10 cellular contexts compared by ENCODE assay signal in genomic region chr2:40178971-40179370, GRCh38.
DNase-seq lines count a peak whose midpoint lies in the region; ATAC-seq and TF ChIP-seq lines count a peak whose summit lies in the region.
"Had no signal": no experiment of that assay in that cellular context is flagged by ENCODE, and none has a peak within 500 bp of the region (broad histone marks: within the 10 kb centered on the region; RNA-seq: fewer than 3 reads in every experiment).

No MANE protein-coding gene starts in this region.

- TF ChIP-seq POLR2A in body of pancreas (IDR thresholded peaks at IDR 0.05) = no peak

- no peak for TF ChIP-seq CTCF in body of pancreas (IDR thresholded peaks at IDR 0.05)

- no peaks in the 10 kb centered on the region for H3K36me3 ChIP-seq in body of pancreas (replicated peaks in 1 of 2; ENCODE audit: insufficient read depth in 1 of 2, low read depth in 2 of 2)

- intact Hi-C loops in body of pancreas (cut with DNase I) = no loop called here

- no peaks in the 10 kb centered on the region for H3K4me1 ChIP-seq in body of pancreas

- no peaks in the 10 kb centered on the region for H3K27me3 ChIP-seq in body of pancreas

- peak; percentile 82 for ATAC-seq in HG02571 (IDR thresholded peaks at IDR 0.05; ENCODE audit: unreplicated experiment)
- ATAC-seq in HG03469 (IDR thresholded peaks at IDR 0.05; ENCODE audit: unreplicated experiment) = peak; percentile 80
- no peak for ATAC-seq in body of pancreas
- ATAC-seq: right cardiac atrium had no signal

- no peaks in the 10 kb centered on the region for H3K9me3 ChIP-seq in body of pancreas

- no peak overlapping the region for H3K27ac ChIP-seq in body of pancreas

- peak; percentile 2 for DNase-seq in stimulated activated CD4-positive, alpha-beta T cell treated with anti-CD3 and anti-CD28 coated beads, Interleukin-1b, Interleukin-23, amount 100 ng/mL, for 48 hours
- no peak for DNase-seq in stimulated activated CD4-positive, alpha-beta T cell treated with anti-CD3 and anti-CD28 coated beads, Interleukin-4, amount 100 ng/mL, for 4 hours
- DNase-seq in C1 segment of cervical spinal cord (lab: John Stamatoyannopoulos, UW) (no peak), body of pancreas (no peak), glomerular visceral epithelial cell (ENCODE audit: extremely low spot score) (no peak), NCI-H1436 (lab: John Stamatoyannopoulos, UW) (no peak)
- DNase-seq: activated CD4-positive, alpha-beta memory T cell treated with anti-CD3 and anti-CD28 coated beads, Interleukin-2, amount 10 ng/mL, durations not matched to agents 7 days and 5 days; right cardiac atrium had no signal

- H3K4me3 ChIP-seq in body of pancreas = no peak overlapping the region

- WGBS in body of pancreas, 2 donors = 60 to 78% methylated on average over 3 of the region's 3 CpGs
